ENCODE assay signal across 1 cellular context in the genomic region with DNA sequence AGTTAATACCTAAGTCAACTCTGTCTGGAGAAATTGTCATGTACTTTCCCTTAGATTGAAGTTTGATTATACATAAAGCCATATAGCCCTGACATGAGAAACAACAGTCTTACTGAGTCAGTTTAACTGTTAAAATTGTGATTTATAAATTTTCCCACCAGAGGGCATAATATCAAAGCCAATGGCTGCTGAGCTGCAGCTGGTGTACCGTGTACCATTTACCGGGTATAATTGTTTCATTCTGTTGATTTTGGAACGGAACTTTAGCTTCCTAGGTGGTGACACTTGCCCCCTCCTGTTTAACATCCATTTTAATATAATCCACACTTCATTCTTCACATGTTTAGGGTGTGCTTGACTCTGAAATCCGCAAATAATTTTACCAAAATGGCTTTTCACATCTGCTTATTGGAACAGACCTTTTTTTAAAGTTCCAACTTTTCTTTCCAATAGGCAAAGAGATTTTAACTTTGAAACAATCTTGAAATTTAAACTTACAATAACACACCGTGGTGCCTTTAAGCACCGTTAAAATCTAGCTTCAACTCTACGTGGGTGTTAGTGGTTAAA.
TF ChIP-seq lines count a peak whose summit lies in the region.

No MANE protein-coding gene starts in this region.

TF ChIP-seq in GM23338, 12 proteins besides CTCF, POLR2A, EP300 and RAD21 (continued from another document):
- TF ChIP-seq, protein P1, sequence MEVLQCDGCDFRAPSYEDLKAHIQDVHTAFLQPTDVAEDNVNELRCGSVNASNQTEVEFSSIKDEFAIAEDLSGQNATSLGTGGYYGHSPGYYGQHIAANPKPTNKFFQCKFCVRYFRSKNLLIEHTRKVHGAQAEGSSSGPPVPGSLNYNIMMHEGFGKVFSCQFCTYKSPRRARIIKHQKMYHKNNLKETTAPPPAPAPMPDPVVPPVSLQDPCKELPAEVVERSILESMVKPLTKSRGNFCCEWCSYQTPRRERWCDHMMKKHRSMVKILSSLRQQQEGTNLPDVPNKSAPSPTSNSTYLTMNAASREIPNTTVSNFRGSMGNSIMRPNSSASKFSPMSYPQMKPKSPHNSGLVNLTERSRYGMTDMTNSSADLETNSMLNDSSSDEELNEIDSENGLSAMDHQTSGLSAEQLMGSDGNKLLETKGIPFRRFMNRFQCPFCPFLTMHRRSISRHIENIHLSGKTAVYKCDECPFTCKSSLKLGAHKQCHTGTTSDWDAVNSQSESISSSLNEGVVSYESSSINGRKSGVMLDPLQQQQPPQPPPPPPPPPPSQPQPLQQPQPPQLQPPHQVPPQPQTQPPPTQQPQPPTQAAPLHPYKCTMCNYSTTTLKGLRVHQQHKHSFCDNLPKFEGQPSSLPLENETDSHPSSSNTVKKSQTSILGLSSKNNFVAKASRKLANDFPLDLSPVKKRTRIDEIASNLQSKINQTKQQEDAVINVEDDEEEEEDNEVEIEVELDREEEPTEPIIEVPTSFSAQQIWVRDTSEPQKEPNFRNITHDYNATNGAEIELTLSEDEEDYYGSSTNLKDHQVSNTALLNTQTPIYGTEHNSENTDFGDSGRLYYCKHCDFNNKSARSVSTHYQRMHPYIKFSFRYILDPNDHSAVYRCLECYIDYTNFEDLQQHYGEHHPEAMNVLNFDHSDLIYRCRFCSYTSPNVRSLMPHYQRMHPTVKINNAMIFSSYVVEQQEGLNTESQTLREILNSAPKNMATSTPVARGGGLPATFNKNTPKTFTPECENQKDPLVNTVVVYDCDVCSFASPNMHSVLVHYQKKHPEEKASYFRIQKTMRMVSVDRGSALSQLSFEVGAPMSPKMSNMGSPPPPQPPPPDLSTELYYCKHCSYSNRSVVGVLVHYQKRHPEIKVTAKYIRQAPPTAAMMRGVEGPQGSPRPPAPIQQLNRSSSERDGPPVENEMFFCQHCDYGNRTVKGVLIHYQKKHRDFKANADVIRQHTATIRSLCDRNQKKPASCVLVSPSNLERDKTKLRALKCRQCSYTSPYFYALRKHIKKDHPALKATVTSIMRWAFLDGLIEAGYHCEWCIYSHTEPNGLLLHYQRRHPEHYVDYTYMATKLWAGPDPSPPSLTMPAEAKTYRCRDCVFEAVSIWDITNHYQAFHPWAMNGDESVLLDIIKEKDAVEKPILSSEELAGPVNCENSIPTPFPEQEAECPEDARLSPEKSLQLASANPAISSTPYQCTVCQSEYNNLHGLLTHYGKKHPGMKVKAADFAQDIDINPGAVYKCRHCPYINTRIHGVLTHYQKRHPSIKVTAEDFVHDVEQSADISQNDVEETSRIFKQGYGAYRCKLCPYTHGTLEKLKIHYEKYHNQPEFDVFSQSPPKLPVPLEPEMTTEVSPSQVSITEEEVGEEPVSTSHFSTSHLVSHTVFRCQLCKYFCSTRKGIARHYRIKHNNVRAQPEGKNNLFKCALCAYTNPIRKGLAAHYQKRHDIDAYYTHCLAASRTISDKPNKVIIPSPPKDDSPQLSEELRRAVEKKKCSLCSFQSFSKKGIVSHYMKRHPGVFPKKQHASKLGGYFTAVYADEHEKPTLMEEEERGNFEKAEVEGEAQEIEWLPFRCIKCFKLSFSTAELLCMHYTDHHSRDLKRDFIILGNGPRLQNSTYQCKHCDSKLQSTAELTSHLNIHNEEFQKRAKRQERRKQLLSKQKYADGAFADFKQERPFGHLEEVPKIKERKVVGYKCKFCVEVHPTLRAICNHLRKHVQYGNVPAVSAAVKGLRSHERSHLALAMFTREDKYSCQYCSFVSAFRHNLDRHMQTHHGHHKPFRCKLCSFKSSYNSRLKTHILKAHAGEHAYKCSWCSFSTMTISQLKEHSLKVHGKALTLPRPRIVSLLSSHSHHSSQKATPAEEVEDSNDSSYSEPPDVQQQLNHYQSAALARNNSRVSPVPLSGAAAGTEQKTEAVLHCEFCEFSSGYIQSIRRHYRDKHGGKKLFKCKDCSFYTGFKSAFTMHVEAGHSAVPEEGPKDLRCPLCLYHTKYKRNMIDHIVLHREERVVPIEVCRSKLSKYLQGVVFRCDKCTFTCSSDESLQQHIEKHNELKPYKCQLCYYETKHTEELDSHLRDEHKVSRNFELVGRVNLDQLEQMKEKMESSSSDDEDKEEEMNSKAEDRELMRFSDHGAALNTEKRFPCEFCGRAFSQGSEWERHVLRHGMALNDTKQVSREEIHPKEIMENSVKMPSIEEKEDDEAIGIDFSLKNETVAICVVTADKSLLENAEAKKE (CRISPR knock-in tag; IDR thresholded peaks at IDR 0.05): no peak
- TF ChIP-seq POLR2AphosphoS5 (IDR thresholded peaks at IDR 0.05; ENCODE audit: low read depth) (no peak), ZNF331 (CRISPR knock-in tag; IDR thresholded peaks at IDR 0.05; ENCODE audit: low read depth) (no peak), CREB1 (CRISPR knock-in tag; IDR thresholded peaks at IDR 0.05; ENCODE audit: low read depth) (no peak), STAT1 (IDR thresholded peaks at IDR 0.05; ENCODE audit: unreplicated experiment) (no peak), EZH2phosphoT487 (IDR thresholded peaks at IDR 0.05; ENCODE audit: unreplicated experiment) (no peak)
- TF ChIP-seq, protein P2, sequence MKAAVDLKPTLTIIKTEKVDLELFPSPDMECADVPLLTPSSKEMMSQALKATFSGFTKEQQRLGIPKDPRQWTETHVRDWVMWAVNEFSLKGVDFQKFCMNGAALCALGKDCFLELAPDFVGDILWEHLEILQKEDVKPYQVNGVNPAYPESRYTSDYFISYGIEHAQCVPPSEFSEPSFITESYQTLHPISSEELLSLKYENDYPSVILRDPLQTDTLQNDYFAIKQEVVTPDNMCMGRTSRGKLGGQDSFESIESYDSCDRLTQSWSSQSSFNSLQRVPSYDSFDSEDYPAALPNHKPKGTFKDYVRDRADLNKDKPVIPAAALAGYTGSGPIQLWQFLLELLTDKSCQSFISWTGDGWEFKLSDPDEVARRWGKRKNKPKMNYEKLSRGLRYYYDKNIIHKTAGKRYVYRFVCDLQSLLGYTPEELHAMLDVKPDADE (IDR thresholded peaks at IDR 0.05): no peak
